In the genomic region with DNA sequence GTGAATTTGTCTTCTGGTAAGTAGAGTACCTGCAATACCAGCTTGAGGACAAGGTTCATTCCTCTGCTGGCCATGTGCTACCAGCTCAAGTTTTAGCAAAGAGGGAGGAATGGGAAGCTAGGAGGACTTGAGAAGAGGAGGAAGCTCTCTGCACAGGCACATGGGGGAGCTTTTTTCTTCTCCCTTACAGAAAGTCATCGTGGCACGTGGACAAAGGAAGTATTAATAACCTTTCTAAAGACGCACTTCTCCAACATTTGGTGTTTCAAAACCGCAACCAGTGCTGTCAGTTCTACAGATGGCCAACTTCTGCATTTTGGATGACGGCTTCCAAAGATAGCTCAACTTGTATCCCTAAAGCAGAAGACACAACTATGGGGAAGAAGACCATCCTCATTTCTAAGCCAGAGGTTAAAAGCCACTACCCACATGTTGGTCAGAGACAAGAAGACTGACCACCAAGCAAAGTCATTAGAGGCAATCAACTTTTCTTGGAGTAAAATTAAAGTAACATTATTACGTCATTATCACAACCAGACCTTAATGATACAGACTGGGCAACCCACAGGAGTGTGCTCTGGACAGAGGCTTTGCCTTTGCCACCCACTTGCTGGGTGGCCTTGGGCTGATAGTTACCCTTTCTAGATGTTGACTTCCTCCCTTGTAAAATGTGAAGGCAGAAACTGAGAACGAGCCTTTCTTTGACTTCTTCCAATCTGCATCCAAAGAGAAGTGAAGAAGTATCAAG, we compare ENCODE assay signal across 11 cellular contexts. TPM values are rescaled to one million over a fixed set of nuclear protein-coding genes. Genes with fewer than 3 reads are reported as not detected.
DNase-seq lines count a peak whose midpoint lies in the region; ATAC-seq, FAIRE-seq and TF ChIP-seq lines count a peak whose summit lies in the region.
"Had no signal": no experiment of that assay in that cellular context is flagged by ENCODE, and none has a peak within 500 bp of the region (broad histone marks: within the 10 kb centered on the region; RNA-seq: fewer than 3 reads in every experiment).

No MANE protein-coding gene starts in this region.

- ATAC-seq in GM18867 (IDR thresholded peaks at IDR 0.05; ENCODE audit: unreplicated experiment), result peak; percentile 65
- peak; percentile 51 for ATAC-seq in effector memory CD8-positive, alpha-beta T cell (replicated peaks)
- ATAC-seq: stimulated activated effector memory CD8-positive, alpha-beta T cell treated with anti-CD3 and anti-CD28 coated beads, Interleukin-12 subunit alpha, Interleukin-12 subunit beta, amount 100 ng/mL, for 72 hours had no signal

- no peak overlapping the region for H3K4me3 Mint-ChIP-seq in effector memory CD8-positive, alpha-beta T cell
- H3K4me3 Mint-ChIP-seq: brain; stimulated activated effector memory CD8-positive, alpha-beta T cell treated with anti-CD3 and anti-CD28 coated beads, Interleukin-12 subunit alpha, Interleukin-12 subunit beta, amount 100 ng/mL, for 72 hours; T-helper 2 cell treated with Interferon-gamma antibody and Interleukin-4, amounts not matched to agents 5 μg/mL and 100 μg/mL, for 36 hours had no signal

- TF ChIP-seq CTCF in NB4 (IDR thresholded peaks at IDR 0.05; ENCODE audit: low read depth, low read length), result peak; percentile 21

- H3K4me1 ChIP-seq in small intestine (ENCODE audit: control insufficient read depth in 2 of 2, insufficient read depth in 1 of 2, low read depth in 1 of 2, low read length in 1 of 2), result no peaks in the 10 kb centered on the region

- H3K4me3 ChIP-seq in NB4 (ENCODE audit: low read depth, low read length) (no peak overlapping the region), small intestine (ENCODE audit: low read depth in 1 of 2, low read length in 2 of 2) (no peak overlapping the region)

- H3K27me3 Mint-ChIP-seq in effector memory CD8-positive, alpha-beta T cell, result peaks cover 11 to 13% of the 10 kb centered on the region in 2 donors

- H3K27ac Mint-ChIP-seq in effector memory CD8-positive, alpha-beta T cell, result no peak overlapping the region
- H3K27ac Mint-ChIP-seq: brain; stimulated activated effector memory CD8-positive, alpha-beta T cell treated with anti-CD3 and anti-CD28 coated beads, Interleukin-12 subunit alpha, Interleukin-12 subunit beta, amount 100 ng/mL, for 72 hours; T-helper 2 cell treated with Interferon-gamma antibody and Interleukin-4, amounts not matched to agents 5 μg/mL and 100 μg/mL, for 36 hours had no signal

- H3K36me3 Mint-ChIP-seq in effector memory CD8-positive, alpha-beta T cell (ENCODE audit: insufficient read depth), result no peaks in the 10 kb centered on the region
- H3K36me3 Mint-ChIP-seq: brain; stimulated activated effector memory CD8-positive, alpha-beta T cell treated with anti-CD3 and anti-CD28 coated beads, Interleukin-12 subunit alpha, Interleukin-12 subunit beta, amount 100 ng/mL, for 72 hours had no signal

- no peaks in the 10 kb centered on the region for H3K9me3 ChIP-seq in small intestine (ENCODE audit: control insufficient read depth, low read depth)

- TF ChIP-seq POLR2A in NB4 (IDR thresholded peaks at IDR 0.05; ENCODE audit: extremely low read depth, insufficient read length) (no peak), GM12892 (IDR thresholded peaks at IDR 0.05; ENCODE audit: low read depth, low read length) (no peak)

- 78 to 89% (median 86%) methylated on average over 7 of the region's 7 CpGs for WGBS in small intestine, 3 donors

- no peaks in the 10 kb centered on the region for H3K27me3 ChIP-seq in small intestine (ENCODE audit: control insufficient read depth in 2 of 2, insufficient read depth in 2 of 2, low read length in 2 of 2)

- in situ Hi-C loops in ACHN (cut with HindIII; ENCODE audit: low pct_ligation_motif_present, low pct_unique_long_range_greater_than_20kb, low sequenced_read_pairs), result no loop called here

- peak overlapping the region in 1 of 2 donors; percentile 60 for H3K27ac ChIP-seq in small intestine (ENCODE audit: low read depth in 1 of 2, low read length in 1 of 2)

- H3K4me1 Mint-ChIP-seq in effector memory CD8-positive, alpha-beta T cell (ENCODE audit: low read depth in 2 of 2), result peaks cover 0 to 4% of the 10 kb centered on the region in 2 donors
- H3K4me1 Mint-ChIP-seq: brain; stimulated activated effector memory CD8-positive, alpha-beta T cell treated with anti-CD3 and anti-CD28 coated beads, Interleukin-12 subunit alpha, Interleukin-12 subunit beta, amount 100 ng/mL, for 72 hours had no signal

- H3K9me3 Mint-ChIP-seq in effector memory CD8-positive, alpha-beta T cell, result no peaks in the 10 kb centered on the region
- H3K9me3 Mint-ChIP-seq: stimulated activated effector memory CD8-positive, alpha-beta T cell treated with anti-CD3 and anti-CD28 coated beads, Interleukin-12 subunit alpha, Interleukin-12 subunit beta, amount 100 ng/mL, for 72 hours; T-helper 2 cell treated with Interferon-gamma antibody and Interleukin-4, amounts not matched to agents 5 μg/mL and 100 μg/mL, for 36 hours had no signal

- FAIRE-seq in small intestine (lab: Jason Lieb, UNC) (no peak), GM12892 (lab: Jason Lieb, UNC) (no peak)

- DNase-seq in NB4 (ENCODE audit: low read depth), result peak; percentile 97
- no peak for DNase-seq in effector memory CD8-positive, alpha-beta T cell
- DNase-seq in small intestine, result peak; percentile 41
- no peak for DNase-seq in GM12892 (ENCODE audit: insufficient read length)
- DNase-seq in NCI-H345 treated with DMSO at 0.1 percent for 48 hours (lab: John Stamatoyannopoulos, UW; ENCODE audit: unreplicated experiment), result no peak
- no peak for DNase-seq in ACHN
- no peak for DNase-seq in stimulated activated CD4-positive, alpha-beta T cell treated with anti-CD3 and anti-CD28 coated beads, Interleukin-2, amount 100 ng/mL, for 48 hours

- H3K36me3 ChIP-seq in small intestine (ENCODE audit: control insufficient read depth in 2 of 2, insufficient read depth in 2 of 2, low read length in 2 of 2), result no peaks in the 10 kb centered on the region

RNA-seq across cellular contexts. Expression of gene TMED10, which starts 12.3 kb away (rescaled TPM):
- 100 to 1,000 TPM in 1 of 3 donors, 10 to 100 TPM in 2; 26.4 to 260 (median 40.5) TPM for polyA plus RNA-seq in small intestine
- polyA plus RNA-seq in GM12892 (2012; ENCODE audit: missing spikeins), result 76.8 TPM

Comparison
In these comparisons a context has a peak if more than half of its experiments do, and no peak if none do; other contexts are left out.
1. DNase-seq: peak in NB4 (single experiment) and small intestine (single experiment); none in effector memory CD8-positive, alpha-beta T cell (0 of 3), GM12892 (single experiment), NCI-H345 treated with DMSO at 0.1 percent for 48 hours (single experiment), ACHN (single experiment) and stimulated activated CD4-positive, alpha-beta T cell treated with anti-CD3 and anti-CD28 coated beads, Interleukin-2, amount 100 ng/mL, for 48 hours (0 of 2).